Comparison of ENCODE assay signal across 18 cellular contexts in the genomic region with DNA sequence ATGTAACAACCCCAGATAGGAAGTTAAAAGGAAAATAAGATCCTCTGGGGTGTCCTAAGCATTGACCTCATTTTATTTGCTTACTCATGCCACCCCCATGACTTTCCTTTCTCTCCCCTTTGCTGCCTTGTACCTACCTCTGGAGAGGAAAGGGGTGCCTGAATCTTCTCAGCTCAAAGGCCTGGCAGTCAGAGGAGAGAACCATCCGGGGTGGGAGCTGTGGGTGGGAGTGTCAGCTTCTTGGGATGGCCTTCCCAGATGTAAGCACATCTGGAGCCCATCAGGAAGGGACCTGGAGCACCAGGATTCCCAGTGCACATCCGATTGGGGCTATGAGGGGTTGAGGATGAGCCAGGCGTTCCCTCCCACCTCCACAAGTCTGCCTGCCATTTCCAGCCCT. TPM values are rescaled to one million over a fixed set of nuclear protein-coding genes. Genes with fewer than 3 reads are reported as not detected.
DNase-seq lines count a peak whose midpoint lies in the region; ATAC-seq and TF ChIP-seq lines count a peak whose summit lies in the region.
"Had no signal": no experiment of that assay in that cellular context is flagged by ENCODE, and none has a peak within 500 bp of the region (broad histone marks: within the 10 kb centered on the region; RNA-seq: fewer than 3 reads in every experiment).

No MANE protein-coding gene starts in this region.

- no peak overlapping the region for H3K4me3 Mint-ChIP-seq in activated CD4-positive, alpha-beta T cell treated with anti-CD3 and anti-CD28 coated beads, Interleukin-2, amount 10 ng/mL, durations not matched to agents 24 days and 14 days
- H3K4me3 Mint-ChIP-seq in naive thymus-derived CD8-positive, alpha-beta T cell, result no peak overlapping the region
- H3K4me3 Mint-ChIP-seq: CD8-positive, alpha-beta T cell; GM23338 had no signal

- H3K4me1 ChIP-seq in IMR-90 (ENCODE audit: control insufficient read depth, insufficient read depth, low read length) (peaks cover 31% of the 10 kb centered on the region), duodenal mucosa (ENCODE audit: control insufficient read depth in 1 of 2, insufficient read depth in 2 of 2, low read length in 2 of 2) (peaks cover 0 to 12% of the 10 kb centered on the region in 2 donors), muscle layer of duodenum (ENCODE audit: control insufficient read depth in 1 of 2, insufficient read depth in 2 of 2, low read length in 2 of 2) (peaks cover 9 to 36% of the 10 kb centered on the region in 2 donors), urinary bladder (ENCODE audit: insufficient read depth) (peaks cover 5% of the 10 kb centered on the region)
- H3K4me1 ChIP-seq: BE2C had no signal

- H3K23ac ChIP-seq in IMR-90 (ENCODE audit: low read depth, low read length), result no peak overlapping the region

- no CpG with 5 or more reads among the region's 3 CpGs for WGBS in IMR-90 (ENCODE audit: extremely low coverage in 2 of 2, insufficient read length in 1 of 2), 2 experiments
- 56% methylated on average over 3 of the region's 3 CpGs for WGBS in urinary bladder

- peak overlapping the region; percentile 7; the same call in 1 of the 2 replicates for H3K4ac ChIP-seq in IMR-90 (ENCODE audit: low read depth, low read length)

- no TSS peak for BruUV-seq in IMR-90 (replicated peaks; lab: Mats Ljungman, UMichigan)

- intact Hi-C loops in IMR-90 (cut with micrococcal nuclease), result no loop called here
- intact Hi-C loops in activated CD4-positive, alpha-beta T cell treated with anti-CD3 and anti-CD28 coated beads, Interleukin-2, amount 10 ng/mL, durations not matched to agents 24 days and 14 days (cut with micrococcal nuclease), result no loop called here

- peaks cover 46% of the 10 kb centered on the region for H3K27me3 Mint-ChIP-seq in activated CD4-positive, alpha-beta T cell treated with anti-CD3 and anti-CD28 coated beads, Interleukin-2, amount 10 ng/mL, durations not matched to agents 24 days and 14 days
- H3K27me3 Mint-ChIP-seq in naive thymus-derived CD8-positive, alpha-beta T cell, result peaks cover 0 to 2% (median 0%) of the 10 kb centered on the region in 5 donors

- H3K79me1 ChIP-seq in IMR-90 (ENCODE audit: low read depth in 1 of 2, low read length in 2 of 2), result peaks cover 11 to 23% of the 10 kb centered on the region in 2 experiments; a peak in 3 of 4 replicates

- H3K9ac ChIP-seq in IMR-90 (ENCODE audit: low read depth, low read length) (no peak overlapping the region), duodenal mucosa (ENCODE audit: low read depth in 1 of 2, low read length in 2 of 2) (no peak overlapping the region)

- no peaks in the 10 kb centered on the region for H3K36me3 Mint-ChIP-seq in activated CD4-positive, alpha-beta T cell treated with anti-CD3 and anti-CD28 coated beads, Interleukin-2, amount 10 ng/mL, durations not matched to agents 24 days and 14 days (ENCODE audit: low read depth)
- no peaks in the 10 kb centered on the region for H3K36me3 Mint-ChIP-seq in naive thymus-derived CD8-positive, alpha-beta T cell
- H3K36me3 Mint-ChIP-seq: CD8-positive, alpha-beta T cell had no signal

- no peak for DNase-seq in IMR-90
- no peak for DNase-seq in activated CD4-positive, alpha-beta T cell treated with anti-CD3 and anti-CD28 coated beads, Interleukin-2, amount 10 ng/mL, durations not matched to agents 24 days and 14 days
- no peak for DNase-seq in naive thymus-derived CD8-positive, alpha-beta T cell
- DNase-seq in stimulated activated CD4-positive, alpha-beta T cell treated with anti-CD3 and anti-CD28 coated beads, Interleukin-2, amount 100 ng/mL, for 24 hours, result no peak
- DNase-seq: BE2C; CD8-positive, alpha-beta T cell; DMS79 treated with DMSO at 0.1 percent for 48 hours; KBM-7; NCI-H146; NCI-H2081; NCI-H774; RPMI8226 had no signal

- in situ Hi-C loops in IMR-90 (cut with MboI; ENCODE audit: low sequenced_read_pairs), result no loop called here

- H3K14ac ChIP-seq in IMR-90 (replicated peaks; ENCODE audit: low read depth, low read length), result no peak overlapping the region; the same call in 1 of the 2 replicates

- no peak overlapping the region for H4K8ac ChIP-seq in IMR-90 (ENCODE audit: low read depth in 2 of 2, low read length in 2 of 2)

- no peak overlapping the region for H3K18ac ChIP-seq in IMR-90 (ENCODE audit: low read depth, low read length)

- CTCF ChIA-PET in IMR-90 (lab: Yijun Ruan, JAX), result interaction anchor here (1.4 kb wide), 1 partner anchor 20 kb away, joined by 6 read pairs; no protein-coding TSS in a partner anchor

- no peak overlapping the region for H3K27ac ChIP-seq in IMR-90 (ENCODE audit: insufficient read depth, low read length)
- peak overlapping the region; percentile 3 for H3K27ac ChIP-seq in duodenal mucosa (ENCODE audit: low read depth, low read length)
- peak overlapping the region; percentile 52 for H3K27ac ChIP-seq in muscle layer of duodenum (ENCODE audit: low read length)
- H3K27ac ChIP-seq in urinary bladder (ENCODE audit: low read depth), result peak overlapping the region; percentile 46
- H3K27ac ChIP-seq: SJSA1 had no signal

- no peak for ATAC-seq in IMR-90 (ENCODE audit: low read depth)
- ATAC-seq in naive thymus-derived CD8-positive, alpha-beta T cell, result no peak
- ATAC-seq: CD8-positive, alpha-beta T cell; GM23338 had no signal

- peak overlapping the region; percentile 18; the same call in 1 of the 2 replicates for H4K91ac ChIP-seq in IMR-90 (ENCODE audit: insufficient read depth, low read depth, low read length)

- peak overlapping the region; percentile 64; the same call in 1 of the 2 replicates for H2AK5ac ChIP-seq in IMR-90 (ENCODE audit: low read depth, low read length)

- peak overlapping the region; percentile 27 for H2AFZ ChIP-seq in IMR-90 (replicated peaks; ENCODE audit: low read length, poor library complexity)
- H2AFZ ChIP-seq: GM23338 had no signal

- no peak for TF ChIP-seq CTCF in IMR-90 (conservative IDR thresholded peaks at IDR 0.05; ENCODE audit: low read depth, low read length)

- dilution Hi-C loops in IMR-90 (cut with HindIII; ENCODE audit: low sequenced_read_pairs, unreplicated experiment), result no loop called here

- H3K27me3 ChIP-seq in IMR-90 (ENCODE audit: control insufficient read depth, insufficient read depth, low read length) (no peaks in the 10 kb centered on the region), duodenal mucosa (ENCODE audit: control insufficient read depth in 1 of 2, insufficient read depth in 2 of 2, low read length in 2 of 2) (peaks cover 20 to 30% of the 10 kb centered on the region in 2 donors), muscle layer of duodenum (ENCODE audit: low read depth, low read length) (no peaks in the 10 kb centered on the region)
- H3K27me3 ChIP-seq: SJSA1 had no signal

- peaks cover 43% of the 10 kb centered on the region for H3K9me1 ChIP-seq in IMR-90 (ENCODE audit: insufficient read depth, low read length)

- no peaks in the 10 kb centered on the region for H3K36me3 ChIP-seq in IMR-90 (ENCODE audit: control insufficient read depth, insufficient read depth, low read length)
- H3K36me3 ChIP-seq in duodenal mucosa (ENCODE audit: control insufficient read depth in 1 of 2, insufficient read depth in 2 of 2, low read length in 2 of 2), result no peaks in the 10 kb centered on the region
- peaks cover 0 to 15% of the 10 kb centered on the region in 2 donors for H3K36me3 ChIP-seq in muscle layer of duodenum (ENCODE audit: control insufficient read depth in 1 of 2, insufficient read depth in 2 of 2, low read length in 2 of 2)
- no peaks in the 10 kb centered on the region for H3K36me3 ChIP-seq in urinary bladder (ENCODE audit: insufficient read depth)
- H3K36me3 ChIP-seq: BE2C had no signal

- H3K9me3 Mint-ChIP-seq in activated CD4-positive, alpha-beta T cell treated with anti-CD3 and anti-CD28 coated beads, Interleukin-2, amount 10 ng/mL, durations not matched to agents 24 days and 14 days, result no peaks in the 10 kb centered on the region
- peaks cover 0 to 1% (median 0%) of the 10 kb centered on the region in 9 donors for H3K9me3 Mint-ChIP-seq in naive thymus-derived CD8-positive, alpha-beta T cell
- H3K9me3 Mint-ChIP-seq: CD8-positive, alpha-beta T cell; GM23338 had no signal

- H2BK20ac ChIP-seq in IMR-90 (ENCODE audit: low read depth, low read length), result no peak overlapping the region; the same call in 1 of the 2 replicates

- H3K56ac ChIP-seq in IMR-90 (ENCODE audit: extremely low read depth, insufficient read depth, low read length), result no peak overlapping the region

- no peak overlapping the region for H2AK9ac ChIP-seq in IMR-90 (replicated peaks; ENCODE audit: low read depth, low read length, poor library complexity)

- H4K20me1 ChIP-seq in IMR-90 (ENCODE audit: insufficient read depth, low read length), result no peaks in the 10 kb centered on the region

- no peak overlapping the region for H2BK5ac ChIP-seq in IMR-90 (ENCODE audit: low read depth, low read length, poor library complexity, severe bottlenecking)

- H3K4me3 ChIP-seq in IMR-90 (ENCODE audit: insufficient read depth, low read depth, low read length) (no peak overlapping the region), duodenal mucosa (ENCODE audit: low read depth in 1 of 2, low read length in 2 of 2) (no peak overlapping the region), muscle layer of duodenum (ENCODE audit: low read depth in 1 of 2, low read length in 2 of 2) (no peak overlapping the region), urinary bladder (ENCODE audit: low read depth, low read length) (no peak overlapping the region)
- H3K4me3 ChIP-seq: GM23338, SJSA1 had no signal

- no peak overlapping the region for H3K4me2 ChIP-seq in IMR-90 (ENCODE audit: low read depth, low read length)
- H3K4me2 ChIP-seq: GM23338 had no signal

- TF ChIP-seq POLR2A in IMR-90 (IDR thresholded peaks at IDR 0.05; ENCODE audit: low read depth, low read length), result no peak

- H3K27ac Mint-ChIP-seq in activated CD4-positive, alpha-beta T cell treated with anti-CD3 and anti-CD28 coated beads, Interleukin-2, amount 10 ng/mL, durations not matched to agents 24 days and 14 days, result no peak overlapping the region
- H3K27ac Mint-ChIP-seq in naive thymus-derived CD8-positive, alpha-beta T cell, result peak overlapping the region in 1 of 10 donors; percentile 24
- H3K27ac Mint-ChIP-seq: CD8-positive, alpha-beta T cell; GM23338 had no signal

- H2BK15ac ChIP-seq in IMR-90 (ENCODE audit: low read depth, low read length), result peak overlapping the region; percentile 70; the same call in 1 of the 3 replicates

- POLR2A ChIA-PET in IMR-90 (lab: Charles Lee; ENCODE audit: unreplicated experiment), result no interaction called here
- POLR2A ChIA-PET in naive thymus-derived CD8-positive, alpha-beta T cell (lab: Charles Lee), result interaction anchor here (0.9 to 12.4 kb wide), 3 partner anchors 8 to 25 kb away, joined by 3 to 142 read pairs (median 4); a partner anchor contains a TSS

- no peak overlapping the region for H4K5ac ChIP-seq in IMR-90 (ENCODE audit: low read depth, low read length)

- TF ChIP-seq RAD21 in IMR-90 (IDR thresholded peaks at IDR 0.05; ENCODE audit: low read length), result no peak

- H3K4me1 Mint-ChIP-seq in activated CD4-positive, alpha-beta T cell treated with anti-CD3 and anti-CD28 coated beads, Interleukin-2, amount 10 ng/mL, durations not matched to agents 24 days and 14 days, result peaks cover 35% of the 10 kb centered on the region
- H3K4me1 Mint-ChIP-seq in naive thymus-derived CD8-positive, alpha-beta T cell, result peaks cover 37 to 57% (median 44%) of the 10 kb centered on the region in 4 donors

- no peak overlapping the region; the same call in 1 of the 2 replicates for H2BK120ac ChIP-seq in IMR-90 (ENCODE audit: low read depth, low read length)

- H3K9me3 ChIP-seq in IMR-90 (ENCODE audit: control insufficient read depth, insufficient read depth, low read length), result no peaks in the 10 kb centered on the region
- no peaks in the 10 kb centered on the region for H3K9me3 ChIP-seq in duodenal mucosa (ENCODE audit: control insufficient read depth in 1 of 2, low read length in 2 of 2)
- no peaks in the 10 kb centered on the region for H3K9me3 ChIP-seq in muscle layer of duodenum (ENCODE audit: control insufficient read depth in 1 of 2, low read length in 2 of 2)
- H3K9me3 ChIP-seq: BE2C, SJSA1 had no signal

RNA-seq across cellular contexts. Expression of a gene that starts 5.2 kb away (rescaled TPM):
- total RNA-seq in IMR-90 (2012; rRNA removed), result 144 and 159 TPM in 2 replicates
- polyA plus RNA-seq in IMR-90 (2012; rRNA removed), result 254 and 259 TPM in 2 replicates
- 136 and 185 TPM in 2 replicates for polyA plus RNA-seq in IMR-90 (2012; cell fraction: cytosol; rRNA removed)
- polyA plus RNA-seq in IMR-90 (2012; cell fraction: nucleus; rRNA removed; ENCODE audit: low replicate concordance), result 196 and 225 TPM in 2 replicates
- 139 TPM for total RNA-seq in urinary bladder
- polyA plus RNA-seq in urinary bladder, result 702 TPM
- 43.9 and 48.0 TPM in 2 replicates for total RNA-seq in activated CD4-positive, alpha-beta T cell treated with anti-CD3 and anti-CD28 coated beads, Interleukin-2, amount 10 ng/mL, durations not matched to agents 24 days and 14 days
- total RNA-seq in naive thymus-derived CD8-positive, alpha-beta T cell, result 100 to 1,000 TPM; 126 to 127 TPM
- 10 to 100 TPM; 13.4 to 44.5 (median 19.7) TPM for polyA plus RNA-seq in naive thymus-derived CD8-positive, alpha-beta T cell

RNA-seq across cellular contexts. Expression of a gene that starts 39.7 kb away (rescaled TPM):
- total RNA-seq in IMR-90 (2012; rRNA removed), result 0.28 and 0.36 TPM in 2 replicates
- 2.5 and 2.9 TPM in 2 replicates for polyA plus RNA-seq in IMR-90 (2012; rRNA removed)
- polyA plus RNA-seq in IMR-90 (2012; cell fraction: cytosol; rRNA removed), result 3.1 and 5.4 TPM in 2 replicates
- polyA plus RNA-seq in IMR-90 (2012; cell fraction: nucleus; rRNA removed; ENCODE audit: low replicate concordance), result 3.7 and 8.0 TPM in 2 replicates
- total RNA-seq in urinary bladder, result 5.0 TPM
- polyA plus RNA-seq in urinary bladder, result 26.3 TPM
- 0.84 and 1.2 TPM in 2 replicates for total RNA-seq in activated CD4-positive, alpha-beta T cell treated with anti-CD3 and anti-CD28 coated beads, Interleukin-2, amount 10 ng/mL, durations not matched to agents 24 days and 14 days
- 1 to 10 TPM; 1.7 to 3.2 TPM for total RNA-seq in naive thymus-derived CD8-positive, alpha-beta T cell
- polyA plus RNA-seq in naive thymus-derived CD8-positive, alpha-beta T cell, result under 1 TPM in 1 of 3 donors, not detected in 2; 0.42 TPM

RNA-seq across cellular contexts. Expression of a gene that starts 49.2 kb away (rescaled TPM):
- total RNA-seq in IMR-90 (2012; rRNA removed), result not detected in 2 replicates
- polyA plus RNA-seq in IMR-90 (2012; rRNA removed), result not detected in 2 replicates
- polyA plus RNA-seq in IMR-90 (2012; cell fraction: cytosol; rRNA removed), result not detected in 2 replicates
- not detected in 2 replicates for polyA plus RNA-seq in IMR-90 (2012; cell fraction: nucleus; rRNA removed; ENCODE audit: low replicate concordance)
- total RNA-seq in urinary bladder, result not detected
- 0.30 TPM for polyA plus RNA-seq in urinary bladder
- total RNA-seq in activated CD4-positive, alpha-beta T cell treated with anti-CD3 and anti-CD28 coated beads, Interleukin-2, amount 10 ng/mL, durations not matched to agents 24 days and 14 days, result 4.8 and 5.5 TPM in 2 replicates
- total RNA-seq in naive thymus-derived CD8-positive, alpha-beta T cell, result 1 to 10 TPM; 3.6 to 3.8 TPM
- polyA plus RNA-seq in naive thymus-derived CD8-positive, alpha-beta T cell, result 10 to 100 TPM; 13.7 to 16.7 (median 15.3) TPM
- total RNA-seq: GM23338, NCI-H460, SJSA1 had no signal

RNA-seq across cellular contexts. Expression of a gene that starts 59.9 kb away (rescaled TPM):
- total RNA-seq in IMR-90 (2012; rRNA removed) (not detected in 2 replicates), urinary bladder (0.26 TPM)
- polyA plus RNA-seq in IMR-90 (2012; rRNA removed) (not detected in 2 replicates), urinary bladder (0.96 TPM)
- 0.02 TPM in 1 of 2 replicates, not detected in the other for polyA plus RNA-seq in IMR-90 (2012; cell fraction: cytosol; rRNA removed)
- polyA plus RNA-seq in IMR-90 (2012; cell fraction: nucleus; rRNA removed; ENCODE audit: low replicate concordance), result 0.19 and 0.36 TPM in 2 replicates
- 1.5 TPM in 2 replicates for total RNA-seq in activated CD4-positive, alpha-beta T cell treated with anti-CD3 and anti-CD28 coated beads, Interleukin-2, amount 10 ng/mL, durations not matched to agents 24 days and 14 days
- total RNA-seq in naive thymus-derived CD8-positive, alpha-beta T cell, result not detected
- not detected for polyA plus RNA-seq in naive thymus-derived CD8-positive, alpha-beta T cell
- total RNA-seq: CD8-positive, alpha-beta T cell; GM23338; NCI-H460; SJSA1 had no signal
- polyA plus RNA-seq: GM23338 had no signal
